In genomic region chr1:54122131-54122751, GRCh38 we compare ENCODE assay signal across 11 cellular contexts. TPM values are rescaled to one million over a fixed set of nuclear protein-coding genes. Genes with fewer than 3 reads are reported as not detected.
A peak's percentile ranks its signal among the peaks of the same experiment; 100 is the strongest.
DNase-seq lines count a peak whose midpoint lies in the region; ATAC-seq and TF ChIP-seq lines count a peak whose summit lies in the region.
"Had no signal": no experiment of that assay in that cellular context is flagged by ENCODE, and none has a peak within 500 bp of the region (broad histone marks: within the 10 kb centered on the region; RNA-seq: fewer than 3 reads in every experiment).

No MANE protein-coding gene starts in this region.

- peaks cover 5% of the 10 kb centered on the region for H3K27me3 Mint-ChIP-seq in activated CD8-positive, alpha-beta T cell treated with anti-CD3 and anti-CD28 coated beads, Interleukin-2, amount 10 ng/mL, durations not matched to agents 7 days and 5 days (ENCODE audit: low read depth)
- H3K27me3 Mint-ChIP-seq in activated CD8-positive, alpha-beta T cell treated with anti-CD3 and anti-CD28 coated beads for 36 hours = peaks cover 3% of the 10 kb centered on the region

- H3K23ac ChIP-seq in mesendoderm (ENCODE audit: low read length) = no peak overlapping the region

- POLR2A ChIA-PET in activated CD8-positive, alpha-beta T cell treated with anti-CD3 and anti-CD28 coated beads, Interleukin-2, amount 10 ng/mL, durations not matched to agents 7 days and 5 days (lab: Charles Lee) = no interaction called here
- POLR2A ChIA-PET in activated CD8-positive, alpha-beta T cell treated with anti-CD3 and anti-CD28 coated beads for 36 hours (lab: Charles Lee) = no interaction called here

- H2BK120ac ChIP-seq in mesendoderm (ENCODE audit: low read depth, low read length) = no peak overlapping the region

- H3K36me3 ChIP-seq in SJSA1 = no peaks in the 10 kb centered on the region
- no peaks in the 10 kb centered on the region for H3K36me3 ChIP-seq in mesendoderm (ENCODE audit: control insufficient read depth, insufficient read depth, low read length)
- H3K36me3 ChIP-seq in stomach = no peaks in the 10 kb centered on the region
- H3K36me3 ChIP-seq: lower lobe of right lung had no signal

- no peak for TF ChIP-seq EP300 in stomach (IDR thresholded peaks at IDR 0.05)

- H4K5ac ChIP-seq in mesendoderm (ENCODE audit: low read length) = no peak overlapping the region

- H3K79me1 ChIP-seq in mesendoderm (ENCODE audit: low read length) = no peaks in the 10 kb centered on the region

- no peaks in the 10 kb centered on the region for H3K79me2 ChIP-seq in mesendoderm (ENCODE audit: control insufficient read depth, insufficient read depth, low read length)

- H3K18ac ChIP-seq in mesendoderm (ENCODE audit: low read length) = no peak overlapping the region

- H3K9me3 ChIP-seq in SJSA1 (replicated peaks) (no peaks in the 10 kb centered on the region), stomach (no peaks in the 10 kb centered on the region)
- H3K9me3 ChIP-seq: lower lobe of right lung had no signal

- H2BK15ac ChIP-seq in mesendoderm (replicated peaks; ENCODE audit: low read depth) = no peak overlapping the region

- H3K9me3 Mint-ChIP-seq in activated CD8-positive, alpha-beta T cell treated with anti-CD3 and anti-CD28 coated beads, Interleukin-2, amount 10 ng/mL, durations not matched to agents 7 days and 5 days (ENCODE audit: insufficient read depth) = no peaks in the 10 kb centered on the region
- H3K9me3 Mint-ChIP-seq in activated CD8-positive, alpha-beta T cell treated with anti-CD3 and anti-CD28 coated beads for 36 hours = no peaks in the 10 kb centered on the region

- peak overlapping the region; percentile 81 for H3K56ac ChIP-seq in mesendoderm (ENCODE audit: low read length)

- no peak overlapping the region for H3K27ac Mint-ChIP-seq in activated CD8-positive, alpha-beta T cell treated with anti-CD3 and anti-CD28 coated beads, Interleukin-2, amount 10 ng/mL, durations not matched to agents 7 days and 5 days
- H3K27ac Mint-ChIP-seq in activated CD8-positive, alpha-beta T cell treated with anti-CD3 and anti-CD28 coated beads for 36 hours = no peak overlapping the region

- H3K27me3 ChIP-seq in SJSA1 (replicated peaks) (no peaks in the 10 kb centered on the region), mesendoderm (ENCODE audit: insufficient read depth, low read length, poor library complexity) (no peaks in the 10 kb centered on the region), stomach (peaks cover 0 to 8% (median 0%) of the 10 kb centered on the region in 3 donors)

- H3K27ac ChIP-seq in SJSA1 (peak overlapping the region; percentile 98), mesendoderm (ENCODE audit: low read depth, low read length) (no peak overlapping the region), stomach (peak overlapping the region in 1 of 5 donors; percentile 27)
- H3K27ac ChIP-seq: foreskin keratinocyte, lower lobe of right lung, skin epidermis had no signal

- no peak for DNase-seq in activated CD8-positive, alpha-beta T cell treated with anti-CD3 and anti-CD28 coated beads, Interleukin-2, amount 10 ng/mL, durations not matched to agents 7 days and 5 days
- no peak for DNase-seq in activated CD8-positive, alpha-beta T cell treated with anti-CD3 and anti-CD28 coated beads for 36 hours
- DNase-seq in SJSA1 (ENCODE audit: low read depth in 1 of 2, low spot score in 2 of 2) (no peak), mesendoderm (no peak), stomach (no peak), NCI-H524 (lab: John Stamatoyannopoulos, UW) (no peak), kidney glomerular epithelial cell (lab: John Stamatoyannopoulos, UW) (no peak)
- no peak for DNase-seq in activated CD8-positive, alpha-beta memory T cell treated with anti-CD3 and anti-CD28 coated beads for 24 hours

- no peak overlapping the region for H2BK5ac ChIP-seq in mesendoderm (ENCODE audit: low read length)

- WGBS in mesendoderm (ENCODE audit: extremely low coverage, insufficient coverage, low lambda C conversion rate) = no CpG with 5 or more reads among the region's 14 CpGs
- WGBS in stomach, 5 donors = 18 to 56% (median 36%) methylated on average over 12 to 14 of the region's 14 CpGs

- TF ChIP-seq CTCF in activated CD8-positive, alpha-beta T cell treated with anti-CD3 and anti-CD28 coated beads for 36 hours (IDR thresholded peaks at IDR 0.05) = no peak
- TF ChIP-seq CTCF in stomach (IDR thresholded peaks at IDR 0.05) = no peak

- H3K36me3 Mint-ChIP-seq in activated CD8-positive, alpha-beta T cell treated with anti-CD3 and anti-CD28 coated beads, Interleukin-2, amount 10 ng/mL, durations not matched to agents 7 days and 5 days (ENCODE audit: low read depth) = no peaks in the 10 kb centered on the region
- H3K36me3 Mint-ChIP-seq in activated CD8-positive, alpha-beta T cell treated with anti-CD3 and anti-CD28 coated beads for 36 hours (ENCODE audit: low read depth) = no peaks in the 10 kb centered on the region

- CTCF ChIA-PET in activated CD8-positive, alpha-beta T cell treated with anti-CD3 and anti-CD28 coated beads, Interleukin-2, amount 10 ng/mL, durations not matched to agents 7 days and 5 days (lab: Charles Lee) = interaction anchor here (0.6 to 1.7 kb wide), 11 partner anchors 10 to 513 kb away, joined by 3 to 11 read pairs (median 3); no protein-coding TSS in a partner anchor
- CTCF ChIA-PET in activated CD8-positive, alpha-beta T cell treated with anti-CD3 and anti-CD28 coated beads for 36 hours (lab: Charles Lee) = interaction anchor here (0.9 to 3.2 kb wide), 6 partner anchors 10 to 377 kb away, joined by 3 to 19 read pairs (median 4); no protein-coding TSS in a partner anchor

- peak overlapping the region; percentile 58 for H3K4me2 ChIP-seq in mesendoderm (ENCODE audit: low read length)

- no peak overlapping the region for H3K4ac ChIP-seq in mesendoderm (ENCODE audit: low read depth, low read length)

- H3K4me1 ChIP-seq in SJSA1 (replicated peaks) (peaks cover 46% of the 10 kb centered on the region), mesendoderm (ENCODE audit: control insufficient read depth, low read depth, low read length) (no peaks in the 10 kb centered on the region), stomach (peaks cover 17 to 46% (median 34%) of the 10 kb centered on the region in 4 donors)
- H3K4me1 ChIP-seq: foreskin keratinocyte had no signal

- no peak overlapping the region for H3K4me3 ChIP-seq in SJSA1
- no peak overlapping the region for H3K4me3 ChIP-seq in mesendoderm (ENCODE audit: low read length)
- H3K4me3 ChIP-seq in stomach = peak overlapping the region; percentile 22 to 42 (median 34)

- intact Hi-C loops in activated CD8-positive, alpha-beta T cell treated with anti-CD3 and anti-CD28 coated beads for 36 hours (cut with micrococcal nuclease) = loop anchor here (10.0 kb wide), 1 partner anchor 363 kb away; no protein-coding TSS in a partner anchor
- intact Hi-C loops in stomach (cut with DNase I; ENCODE audit: low total_unique reads) = loop anchor here (10.0 kb wide), 1 partner anchor 373 kb away; no protein-coding TSS in a partner anchor

- H2AK5ac ChIP-seq in mesendoderm (ENCODE audit: low read length) = no peak overlapping the region

- H3K4me1 Mint-ChIP-seq in activated CD8-positive, alpha-beta T cell treated with anti-CD3 and anti-CD28 coated beads, Interleukin-2, amount 10 ng/mL, durations not matched to agents 7 days and 5 days (ENCODE audit: low read depth) = peaks cover 6% of the 10 kb centered on the region
- peaks cover 8% of the 10 kb centered on the region for H3K4me1 Mint-ChIP-seq in activated CD8-positive, alpha-beta T cell treated with anti-CD3 and anti-CD28 coated beads for 36 hours (ENCODE audit: low read depth)

- peak; percentile 9 for ATAC-seq in activated CD8-positive, alpha-beta T cell treated with anti-CD3 and anti-CD28 coated beads, Interleukin-2, amount 10 ng/mL, durations not matched to agents 7 days and 5 days
- ATAC-seq in activated CD8-positive, alpha-beta T cell treated with anti-CD3 and anti-CD28 coated beads for 36 hours = no peak

- peak overlapping the region; percentile 64 for H3K9ac ChIP-seq in mesendoderm (ENCODE audit: low read length)

- TF ChIP-seq POLR2A in stomach (IDR thresholded peaks at IDR 0.05) = no peak

- no peak overlapping the region for H3K4me3 Mint-ChIP-seq in activated CD8-positive, alpha-beta T cell treated with anti-CD3 and anti-CD28 coated beads, Interleukin-2, amount 10 ng/mL, durations not matched to agents 7 days and 5 days
- H3K4me3 Mint-ChIP-seq in activated CD8-positive, alpha-beta T cell treated with anti-CD3 and anti-CD28 coated beads for 36 hours = no peak overlapping the region

- no peak overlapping the region for H4K8ac ChIP-seq in mesendoderm (ENCODE audit: low read depth, low read length)

RNA-seq across cellular contexts. Expression of gene CDCP2, which starts 30.6 kb away (rescaled TPM):
- total RNA-seq in activated CD8-positive, alpha-beta T cell treated with anti-CD3 and anti-CD28 coated beads, Interleukin-2, amount 10 ng/mL, durations not matched to agents 7 days and 5 days = under 1 TPM in 1 of 2 experiments, not detected in 1; 0.16 TPM
- under 1 TPM in 1 of 2 experiments, not detected in 1; 0.18 TPM for total RNA-seq in activated CD8-positive, alpha-beta T cell treated with anti-CD3 and anti-CD28 coated beads for 36 hours
- total RNA-seq in SJSA1 (2014; rRNA removed; shearing (Covaris generic)) = not detected in 2 replicates
- polyA plus RNA-seq in mesendoderm (2013, experiment 1 of 2) = not detected
- not detected for polyA plus RNA-seq in mesendoderm (2013, experiment 2 of 2)
- under 1 TPM in 2 of 5 donors, not detected in 3; 0.18 to 0.58 TPM for total RNA-seq in stomach
- not detected for polyA plus RNA-seq in stomach
- total RNA-seq: foreskin keratinocyte, lower lobe of right lung had no signal
- polyA plus RNA-seq: foreskin keratinocyte had no signal

Comparison
In these comparisons a context has a peak if more than half of its experiments do, and no peak if none do; other contexts are left out.
1. H3K4me3 ChIP-seq: peak in stomach (4 of 4); none in SJSA1 (single experiment) and mesendoderm (single experiment).